ENCODE assay signal across 18 cellular contexts in genomic region chr1:196034080-196034706, GRCh38.
DNase-seq lines count a peak whose midpoint lies in the region; ATAC-seq and TF ChIP-seq lines count a peak whose summit lies in the region.
"Had no signal": no experiment of that assay in that cellular context is flagged by ENCODE, and none has a peak within 500 bp of the region (broad histone marks: within the 10 kb centered on the region; RNA-seq: fewer than 3 reads in every experiment).

No MANE protein-coding gene starts in this region.

- no peak overlapping the region for H2BK12ac ChIP-seq in H9 (ENCODE audit: insufficient read length, low read depth, low read length)

- peak overlapping the region in 1 of 3 experiments; percentile 80; a peak in 3 of 7 replicates for H3K27ac Mint-ChIP-seq in H9
- H3K27ac Mint-ChIP-seq: activated T-helper 2 cell treated with anti-CD3 and anti-CD28 coated beads, Interferon-gamma antibody, Interleukin-2, Interleukin-4, amounts not matched to agents 10 μg/mL and 5 μg/mL and 100 μg/mL, durations not matched to agents 14 hours and 24 hours and 36 hours; CD14-positive monocyte; nephron had no signal

- no peak overlapping the region for H4K5ac ChIP-seq in H9 (ENCODE audit: insufficient read length, low read depth, low read length)
- H4K5ac ChIP-seq in mesendoderm (ENCODE audit: low read length), result no peak overlapping the region

- WGBS in H9 (ENCODE audit: extremely low coverage, insufficient read length, low lambda C conversion rate), result no CpG with 5 or more reads among the region's 6 CpGs
- no CpG with 5 or more reads among the region's 6 CpGs for WGBS in mesendoderm (ENCODE audit: extremely low coverage, insufficient coverage, low lambda C conversion rate)

- DNase-seq in H9, result peak; percentile 48
- DNase-seq in NCI-H2081 (lab: John Stamatoyannopoulos, UW), result peak; percentile 91 to 100
- DNase-seq in astrocyte of the hippocampus (ENCODE audit: low read depth, low spot score), result peak; percentile 2
- DNase-seq in mesendoderm, result peak; percentile 72
- DNase-seq in dermis blood vessel endothelial cell, result no peak
- DNase-seq in OCI-M2 (lab: John Stamatoyannopoulos, UW; ENCODE audit: unreplicated experiment), result no peak
- DNase-seq in 8988T, result no peak
- DNase-seq: amniotic stem cell; DMS79 treated with DMSO at 0.1 percent for 48 hours; Kasumi-1; right cardiac atrium; stimulated activated CD4-positive, alpha-beta T cell treated with anti-CD3 and anti-CD28 coated beads, Interleukin-1b, Interleukin-23, amount 100 ng/mL, for 48 hours had no signal

- TF ChIP-seq CTCF in H9 (conservative IDR thresholded peaks at IDR 0.05), result no peak

- H3K27me3 Mint-ChIP-seq in H9 (ENCODE audit: low read depth), result no peaks in the 10 kb centered on the region

- H2AFZ ChIP-seq in H9 (ENCODE audit: low read length), result no peak overlapping the region

- H2AK5ac ChIP-seq in H9 (ENCODE audit: insufficient read length, low read length) (no peak overlapping the region), mesendoderm (ENCODE audit: low read length) (no peak overlapping the region)

- H3K9ac ChIP-seq in H9 (ENCODE audit: extremely low read depth, insufficient read length, low read length), result no peak overlapping the region
- H3K9ac ChIP-seq in mesendoderm (ENCODE audit: low read length), result no peak overlapping the region

- H3K36me3 Mint-ChIP-seq in H9 (ENCODE audit: insufficient read depth in 1 of 3, low read depth in 3 of 3), result peaks cover 0 to 9% (median 9%) of the 10 kb centered on the region in 3 experiments; a peak in 5 of 7 replicates
- H3K36me3 Mint-ChIP-seq: CD14-positive monocyte had no signal

- no peak overlapping the region for H4K8ac ChIP-seq in H9 (replicated peaks; ENCODE audit: insufficient read length, low read depth, low read length)
- H4K8ac ChIP-seq in mesendoderm (ENCODE audit: low read depth, low read length), result no peak overlapping the region

- no peak overlapping the region for H3K27ac ChIP-seq in H9 (ENCODE audit: insufficient read length, low read depth, low read length)
- no peak overlapping the region for H3K27ac ChIP-seq in mesendoderm (ENCODE audit: low read depth, low read length)

- H3K4me1 Mint-ChIP-seq in H9, result peaks cover 17 to 18% of the 10 kb centered on the region in 2 experiments
- H3K4me1 Mint-ChIP-seq: CD14-positive monocyte, nephron had no signal

- H2BK120ac ChIP-seq in H9 (ENCODE audit: low read depth, low read length, poor library complexity, severe bottlenecking) (no peak overlapping the region), mesendoderm (ENCODE audit: low read depth, low read length) (no peak overlapping the region)

- no peak overlapping the region for H3K18ac ChIP-seq in H9 (ENCODE audit: insufficient read length, low read depth, low read length)
- no peak overlapping the region for H3K18ac ChIP-seq in mesendoderm (ENCODE audit: low read length)

- no peaks in the 10 kb centered on the region for H3K79me2 ChIP-seq in H9 (ENCODE audit: insufficient read depth, low read length)
- H3K79me2 ChIP-seq in mesendoderm (ENCODE audit: control insufficient read depth, insufficient read depth, low read length), result no peaks in the 10 kb centered on the region

- H3K4me1 ChIP-seq in H9 (ENCODE audit: insufficient read depth, low read length), result peaks cover 3% of the 10 kb centered on the region
- H3K4me1 ChIP-seq in mesendoderm (ENCODE audit: control insufficient read depth, low read depth, low read length), result no peaks in the 10 kb centered on the region
- H3K4me1 ChIP-seq: HAP-1 had no signal

- no peak overlapping the region for H3K4ac ChIP-seq in H9 (ENCODE audit: low read depth, low read length)
- no peak overlapping the region for H3K4ac ChIP-seq in mesendoderm (ENCODE audit: low read depth, low read length)

- no peaks in the 10 kb centered on the region for H4K20me1 ChIP-seq in H9 (ENCODE audit: control insufficient read depth, insufficient read depth, insufficient read length)

- H3K4me3 ChIP-seq in mesendoderm (ENCODE audit: low read length), result no peak overlapping the region
- H3K4me3 ChIP-seq: HAP-1, lung had no signal

- H3K27me3 ChIP-seq in H9 (ENCODE audit: insufficient read depth, low read length) (no peaks in the 10 kb centered on the region), mesendoderm (ENCODE audit: insufficient read depth, low read length, poor library complexity) (no peaks in the 10 kb centered on the region)

- H3K9me3 ChIP-seq in H9 (ENCODE audit: control insufficient read depth, low read depth, low read length), result no peaks in the 10 kb centered on the region
- H3K9me3 ChIP-seq: HAP-1 had no signal

- H3K23ac ChIP-seq in H9 (ENCODE audit: insufficient read length, low read depth, low read length) (no peak overlapping the region), mesendoderm (ENCODE audit: low read length) (no peak overlapping the region)

- H3K36me3 ChIP-seq in mesendoderm (ENCODE audit: control insufficient read depth, insufficient read depth, low read length), result no peaks in the 10 kb centered on the region
- H3K36me3 ChIP-seq: HAP-1 had no signal

- H3K14ac ChIP-seq in H9 (ENCODE audit: insufficient read depth, low read length), result no peak overlapping the region

- peaks cover 7% of the 10 kb centered on the region in 2 experiments for H3K9me3 Mint-ChIP-seq in H9

- no peak overlapping the region for H4K91ac ChIP-seq in H9 (ENCODE audit: insufficient read length, low read depth, low read length)

- no peaks in the 10 kb centered on the region for H3K23me2 ChIP-seq in H9 (ENCODE audit: insufficient read length, low read depth, low read length, poor library complexity, severe bottlenecking)

- no peak overlapping the region for H3T11ph ChIP-seq in H9 (ENCODE audit: low read length)

- no peak overlapping the region for H2BK5ac ChIP-seq in H9 (ENCODE audit: insufficient read length, low read length)
- no peak overlapping the region for H2BK5ac ChIP-seq in mesendoderm (ENCODE audit: low read length)

- H3K4me3 Mint-ChIP-seq in H9, result peak overlapping the region in 1 of 2 experiments; percentile 42; a peak in 2 of 5 replicates
- H3K4me3 Mint-ChIP-seq: CD14-positive monocyte, nephron had no signal

- H3K56ac ChIP-seq in H9 (ENCODE audit: insufficient read length, low read depth, low read length) (no peak overlapping the region), mesendoderm (ENCODE audit: low read length) (no peak overlapping the region)

- H2BK15ac ChIP-seq in H9 (ENCODE audit: low read depth, low read length) (no peak overlapping the region), mesendoderm (replicated peaks; ENCODE audit: low read depth) (no peak overlapping the region)

- H2BK20ac ChIP-seq in H9 (ENCODE audit: low read depth, low read length, poor library complexity, severe bottlenecking), result no peak overlapping the region

- no peak for ATAC-seq in GM18868 (IDR thresholded peaks at IDR 0.05; ENCODE audit: unreplicated experiment)
- ATAC-seq: right cardiac atrium had no signal

- H3K4me2 ChIP-seq in H9 (ENCODE audit: insufficient read depth, insufficient read length, low read length) (no peak overlapping the region), mesendoderm (ENCODE audit: low read length) (no peak overlapping the region)

- H3K79me1 ChIP-seq in H9 (ENCODE audit: insufficient read depth, low read depth, low read length, poor library complexity, severe bottlenecking) (no peaks in the 10 kb centered on the region), mesendoderm (ENCODE audit: low read length) (no peaks in the 10 kb centered on the region)

Comparison
In these comparisons a context has a peak if more than half of its experiments do, and no peak if none do; other contexts are left out.
1. DNase-seq: peak in H9 (single experiment), NCI-H2081 (2 of 2), astrocyte of the hippocampus (single experiment) and mesendoderm (single experiment); none in dermis blood vessel endothelial cell (single experiment), OCI-M2 (single experiment) and 8988T (single experiment).